ENCODE assay signal across 18 cellular contexts in the genomic region with DNA sequence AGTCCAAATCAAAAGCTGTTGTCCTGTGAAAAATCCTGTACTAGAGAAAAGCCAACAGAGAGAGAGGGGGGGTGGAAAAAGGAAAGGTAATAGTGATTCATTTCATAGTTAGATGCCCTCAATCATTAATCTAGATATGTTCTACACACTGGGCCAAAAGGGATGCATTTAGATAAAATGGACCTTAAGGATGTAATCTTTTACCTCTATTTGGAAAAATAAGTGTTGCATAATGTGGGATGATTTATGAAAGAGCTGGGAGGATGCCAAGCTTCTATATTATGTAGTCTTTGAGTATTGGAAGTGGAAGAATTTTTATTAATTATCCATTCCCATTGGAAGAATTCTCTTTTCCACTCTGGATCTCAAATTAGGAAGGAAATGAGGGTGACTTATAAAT.
"Had no signal": no experiment of that assay in that cellular context is flagged by ENCODE, and none has a peak within 500 bp of the region (broad histone marks: within the 10 kb centered on the region; RNA-seq: fewer than 3 reads in every experiment).

No MANE protein-coding gene starts in this region.

- H3K9me3 ChIP-seq: left lung, transverse colon had no signal

- H3K4me1 Mint-ChIP-seq: activated CD4-positive, alpha-beta T cell treated with anti-CD3 and anti-CD28 coated beads, Interleukin-2, amount 10 ng/mL, durations not matched to agents 24 days and 14 days; activated T-helper 17 cell treated with anti-CD3 and anti-CD28 coated beads, Interleukin-2, amount 50 U/mL, for 72 hours had no signal

- ATAC-seq: activated CD8-positive, alpha-beta T cell treated with anti-CD3 and anti-CD28 coated beads for 36 hours; activated T-helper 17 cell treated with anti-CD3 and anti-CD28 coated beads, Interleukin-2, amount 50 U/mL, for 72 hours; effector memory CD8-positive, alpha-beta T cell; left lung; stimulated activated naive CD8-positive, alpha-beta T cell treated with anti-CD3 and anti-CD28 coated beads, Interleukin-15, Interleukin-2, amounts not matched to agents 100 U/mL and 50 U/mL, for 24 hours had no signal

- H3K4me1 ChIP-seq: left lung, transverse colon had no signal

- H3K9me3 Mint-ChIP-seq: activated CD4-positive, alpha-beta T cell treated with anti-CD3 and anti-CD28 coated beads, Interleukin-2, amount 10 ng/mL, durations not matched to agents 24 days and 14 days; activated CD8-positive, alpha-beta T cell treated with anti-CD3 and anti-CD28 coated beads for 36 hours; activated naive CD4-positive, alpha-beta T cell treated with anti-CD3 and anti-CD28 coated beads for 36 hours; activated T-helper 17 cell treated with anti-CD3 and anti-CD28 coated beads, Interleukin-2, amount 50 U/mL, for 72 hours; effector memory CD8-positive, alpha-beta T cell had no signal

- H3K27ac ChIP-seq: cardiac muscle cell, left lung, transverse colon had no signal

- H3K27ac Mint-ChIP-seq: activated CD4-positive, alpha-beta T cell treated with anti-CD3 and anti-CD28 coated beads, Interleukin-2, amount 10 ng/mL, durations not matched to agents 24 days and 14 days; activated CD8-positive, alpha-beta T cell treated with anti-CD3 and anti-CD28 coated beads for 36 hours; activated naive CD4-positive, alpha-beta T cell treated with anti-CD3 and anti-CD28 coated beads for 36 hours; activated T-helper 17 cell treated with anti-CD3 and anti-CD28 coated beads, Interleukin-2, amount 50 U/mL, for 72 hours; effector memory CD8-positive, alpha-beta T cell had no signal

- H3K27me3 ChIP-seq: cardiac muscle cell, left lung, transverse colon had no signal

- H3K36me3 ChIP-seq: cardiac muscle cell, left lung, transverse colon had no signal

- H3K4me3 Mint-ChIP-seq: activated CD4-positive, alpha-beta T cell treated with anti-CD3 and anti-CD28 coated beads, Interleukin-2, amount 10 ng/mL, durations not matched to agents 24 days and 14 days; activated CD8-positive, alpha-beta T cell treated with anti-CD3 and anti-CD28 coated beads for 36 hours; activated naive CD4-positive, alpha-beta T cell treated with anti-CD3 and anti-CD28 coated beads for 36 hours; activated T-helper 17 cell treated with anti-CD3 and anti-CD28 coated beads, Interleukin-2, amount 50 U/mL, for 72 hours; effector memory CD8-positive, alpha-beta T cell had no signal

- DNase-seq: activated CD4-positive, alpha-beta T cell treated with anti-CD3 and anti-CD28 coated beads, Interleukin-2, amount 10 ng/mL, durations not matched to agents 24 days and 14 days; activated CD4-positive, CD25-positive, alpha-beta regulatory T cell; activated CD8-positive, alpha-beta T cell treated with anti-CD3 and anti-CD28 coated beads for 36 hours; activated naive CD4-positive, alpha-beta T cell treated with anti-CD3 and anti-CD28 coated beads for 36 hours; activated T-cell treated with anti-CD3 and anti-CD28 coated beads, Interleukin-2, amount 50 U/mL, for 1 hour; aorta; effector memory CD8-positive, alpha-beta T cell; foreskin melanocyte; head of caudate nucleus; left lung; occipital lobe; retina; stimulated activated CD4-positive, alpha-beta T cell treated with anti-CD3 and anti-CD28 coated beads, Interleukin-2, amount 100 ng/mL, for 24 hours; stimulated activated naive CD8-positive, alpha-beta T cell treated with anti-CD3 and anti-CD28 coated beads, Interleukin-15, Interleukin-2, amounts not matched to agents 100 U/mL and 50 U/mL, for 24 hours; T-helper 9 cell; transverse colon had no signal

- H3K27me3 Mint-ChIP-seq: activated CD4-positive, alpha-beta T cell treated with anti-CD3 and anti-CD28 coated beads, Interleukin-2, amount 10 ng/mL, durations not matched to agents 24 days and 14 days had no signal

- H3K4me3 ChIP-seq: cardiac muscle cell, left lung, transverse colon had no signal
